In genomic region chr16:10939649-10940206, GRCh38 we compare ENCODE assay signal across 8 cellular contexts. TPM values are rescaled to one million over a fixed set of nuclear protein-coding genes. Genes with fewer than 3 reads are reported as not detected.
DNase-seq lines count a peak whose midpoint lies in the region; ATAC-seq and TF ChIP-seq lines count a peak whose summit lies in the region.

No MANE protein-coding gene starts in this region.

- H3K27me3 ChIP-seq in CD8-positive, alpha-beta T cell (ENCODE audit: insufficient read depth, low read length) = no peaks in the 10 kb centered on the region
- no peaks in the 10 kb centered on the region for H3K27me3 ChIP-seq in effector memory CD4-positive, alpha-beta T cell (replicated peaks; ENCODE audit: control insufficient read depth, insufficient read depth, low read length, poor library complexity, severe bottlenecking)
- H3K27me3 ChIP-seq in osteoblast (ENCODE audit: insufficient read depth, low read length) = no peaks in the 10 kb centered on the region

- peak overlapping the region; percentile 3 for H3K27ac Mint-ChIP-seq in CD8-positive, alpha-beta T cell

- H2AFZ ChIP-seq in osteoblast (ENCODE audit: low read length) = no peak overlapping the region

- no peaks in the 10 kb centered on the region for H3K9me3 ChIP-seq in CD8-positive, alpha-beta T cell (ENCODE audit: low read length)
- H3K9me3 ChIP-seq in effector memory CD4-positive, alpha-beta T cell (ENCODE audit: control insufficient read depth, low read length) = no peaks in the 10 kb centered on the region
- H3K9me3 ChIP-seq in osteoblast (ENCODE audit: low read depth, low read length) = no peaks in the 10 kb centered on the region

- peaks cover 24% of the 10 kb centered on the region for H3K36me3 Mint-ChIP-seq in CD8-positive, alpha-beta T cell

- H3K9me3 Mint-ChIP-seq in CD8-positive, alpha-beta T cell = no peaks in the 10 kb centered on the region

- POLR2A ChIA-PET in CD8-positive, alpha-beta T cell (lab: Charles Lee) = interaction anchor here (1.3 kb wide), 1 partner anchor 10 kb away, joined by 3 read pairs; no protein-coding TSS in a partner anchor

- H3K4me1 Mint-ChIP-seq in CD8-positive, alpha-beta T cell (ENCODE audit: low read depth) = peaks cover 80% of the 10 kb centered on the region

- no peak overlapping the region for H3K4me3 ChIP-seq in CD8-positive, alpha-beta T cell (ENCODE audit: low read depth, low read length)
- peak overlapping the region; percentile 69 for H3K4me3 ChIP-seq in NB4 (ENCODE audit: low read depth, low read length)
- peak overlapping the region; percentile 63 for H3K4me3 ChIP-seq in effector memory CD4-positive, alpha-beta T cell (ENCODE audit: insufficient read depth, low read depth, low read length, poor library complexity, severe bottlenecking)
- peak overlapping the region; percentile 81 for H3K4me3 ChIP-seq in osteoblast (ENCODE audit: insufficient read depth, low read length)

- CTCF ChIA-PET in CD8-positive, alpha-beta T cell (lab: Charles Lee) = interaction anchor here (0.9 to 1.6 kb wide), 3 partner anchors 21 to 24 kb away, joined by 3 to 5 read pairs (median 3); no protein-coding TSS in a partner anchor

- peaks cover 75% of the 10 kb centered on the region for H3K79me2 ChIP-seq in osteoblast (ENCODE audit: insufficient read depth, low read length)

- H3K4me3 Mint-ChIP-seq in CD8-positive, alpha-beta T cell = peak overlapping the region; percentile 93

- peaks cover 73% of the 10 kb centered on the region for H3K4me1 ChIP-seq in CD8-positive, alpha-beta T cell (ENCODE audit: insufficient read depth, low read length)
- H3K4me1 ChIP-seq in effector memory CD4-positive, alpha-beta T cell (ENCODE audit: control insufficient read depth, insufficient read depth, low read length, poor library complexity, severe bottlenecking) = peaks cover 50% of the 10 kb centered on the region
- H3K4me1 ChIP-seq in osteoblast (ENCODE audit: insufficient read depth, low read length) = peaks cover 53% of the 10 kb centered on the region

- intact Hi-C loops in CD8-positive, alpha-beta T cell (cut with DNase I, micrococcal nuclease) = loop anchor here (5.0 to 10.0 kb wide), 8 partner anchors 285 to 1863 kb away; partner anchors contain the start of genes SNX29 (in 2 of the 2), ATF7IP2 (in 1 of the 2), CPPED1 (in 1 of the 2) and RSL1D1 (in 1 of the 2)

- TF ChIP-seq POLR2A in NB4 (IDR thresholded peaks at IDR 0.05; ENCODE audit: extremely low read depth, insufficient read length) = no peak

- TF ChIP-seq CTCF in CD8-positive, alpha-beta T cell (IDR thresholded peaks at IDR 0.05) = no peak
- no peak for TF ChIP-seq CTCF in NB4 (IDR thresholded peaks at IDR 0.05; ENCODE audit: low read depth, low read length)
- no peak for TF ChIP-seq CTCF in osteoblast (IDR thresholded peaks at IDR 0.05; ENCODE audit: extremely low read depth, low read depth, low read length)

- DNase-seq in CD8-positive, alpha-beta T cell = no peak
- DNase-seq in NB4 (ENCODE audit: low read depth) = no peak
- DNase-seq in effector memory CD4-positive, alpha-beta T cell = no peak
- DNase-seq in osteoblast (ENCODE audit: insufficient read length, low spot score, missing footprints) = no peak
- DNase-seq in NCI-H1048 (lab: John Stamatoyannopoulos, UW) = no peak
- DNase-seq in central memory CD4-positive, alpha-beta T cell = no peak

- no peak overlapping the region for H3K27ac ChIP-seq in CD8-positive, alpha-beta T cell (ENCODE audit: low read depth, low read length)
- H3K27ac ChIP-seq in effector memory CD4-positive, alpha-beta T cell (ENCODE audit: insufficient read depth, low read length, poor library complexity, severe bottlenecking) = no peak overlapping the region
- H3K27ac ChIP-seq in osteoblast (ENCODE audit: low read depth, low read length) = no peak overlapping the region

- no peak for ATAC-seq in CD8-positive, alpha-beta T cell
- ATAC-seq in HG02759 (IDR thresholded peaks at IDR 0.05; ENCODE audit: unreplicated experiment) (no peak), GM21576 (IDR thresholded peaks at IDR 0.05; ENCODE audit: unreplicated experiment) (no peak)

- peak overlapping the region; percentile 100 for H3K4me2 ChIP-seq in osteoblast (ENCODE audit: insufficient read depth, low read length)

- peaks cover 63% of the 10 kb centered on the region for H4K20me1 ChIP-seq in osteoblast (ENCODE audit: insufficient read depth, low read length)

- H3K27me3 Mint-ChIP-seq in CD8-positive, alpha-beta T cell (ENCODE audit: low read depth) = no peaks in the 10 kb centered on the region

- no peaks in the 10 kb centered on the region for H3K36me3 ChIP-seq in CD8-positive, alpha-beta T cell (ENCODE audit: insufficient read depth, low read length)
- H3K36me3 ChIP-seq in effector memory CD4-positive, alpha-beta T cell (ENCODE audit: control insufficient read depth, insufficient read depth, low read length) = no peaks in the 10 kb centered on the region
- peaks cover 10% of the 10 kb centered on the region for H3K36me3 ChIP-seq in osteoblast (ENCODE audit: insufficient read depth, low read length)

RNA-seq across cellular contexts. Expression of gene DEXI, which starts 2.5 kb away (rescaled TPM):
- 1 to 10 TPM; 4.7 to 5.6 TPM for total RNA-seq in CD8-positive, alpha-beta T cell
- 32.7 and 34.0 TPM in 2 replicates for total RNA-seq in osteoblast

RNA-seq across cellular contexts. Expression of gene CLEC16A, which starts 4.6 kb away (rescaled TPM):
- total RNA-seq in CD8-positive, alpha-beta T cell = 10 to 100 TPM; 20.5 to 21.9 TPM
- 18.9 and 25.7 TPM in 2 replicates for total RNA-seq in osteoblast
